Comparison of ENCODE assay signal across 16 cellular contexts in genomic region chr10:31381766-31382316, GRCh38.
A peak's percentile ranks its signal among the peaks of the same experiment; 100 is the strongest.
DNase-seq lines count a peak whose midpoint lies in the region.
"Had no signal": no experiment of that assay in that cellular context is flagged by ENCODE, and none has a peak within 500 bp of the region (broad histone marks: within the 10 kb centered on the region; RNA-seq: fewer than 3 reads in every experiment).

No MANE protein-coding gene starts in this region.

- DNase-seq in Daoy (ENCODE audit: low read depth) (peak; percentile 42), HT1080 (ENCODE audit: low read depth) (peak; percentile 18), astrocyte of the hippocampus (ENCODE audit: low read depth, low spot score) (peak; percentile 29), glomerular endothelial cell (ENCODE audit: extremely low read depth, low read depth, low spot score) (peak; percentile 12), NCI-H510A treated with DMSO at 0.1 percent for 48 hours (lab: John Stamatoyannopoulos, UW) (no peak), EL (no peak), ureter (ENCODE audit: low spot score) (no peak)
- DNase-seq in stimulated activated CD4-positive, alpha-beta T cell treated with anti-CD3 and anti-CD28 coated beads, Interleukin-4, amount 100 ng/mL, for 24 hours = no peak
- DNase-seq: anterior cingulate cortex, erythroblast, GF-D8, kidney, NCI-H1105, NCI-H2227 treated with DMSO at 0.1 percent for 48 hours, right cardiac atrium, WERI-Rb-1 had no signal

Comparison
In these comparisons a context has a peak if more than half of its experiments do, and no peak if none do; other contexts are left out.
1. DNase-seq: peak in Daoy (single experiment), HT1080 (single experiment), astrocyte of the hippocampus (single experiment) and glomerular endothelial cell (single experiment); none in stimulated activated CD4-positive, alpha-beta T cell treated with anti-CD3 and anti-CD28 coated beads, Interleukin-4, amount 100 ng/mL, for 24 hours (single experiment), NCI-H510A treated with DMSO at 0.1 percent for 48 hours (single experiment), EL (single experiment) and ureter (single experiment).